Comparison of ENCODE assay signal across 9 cellular contexts in the genomic region with DNA sequence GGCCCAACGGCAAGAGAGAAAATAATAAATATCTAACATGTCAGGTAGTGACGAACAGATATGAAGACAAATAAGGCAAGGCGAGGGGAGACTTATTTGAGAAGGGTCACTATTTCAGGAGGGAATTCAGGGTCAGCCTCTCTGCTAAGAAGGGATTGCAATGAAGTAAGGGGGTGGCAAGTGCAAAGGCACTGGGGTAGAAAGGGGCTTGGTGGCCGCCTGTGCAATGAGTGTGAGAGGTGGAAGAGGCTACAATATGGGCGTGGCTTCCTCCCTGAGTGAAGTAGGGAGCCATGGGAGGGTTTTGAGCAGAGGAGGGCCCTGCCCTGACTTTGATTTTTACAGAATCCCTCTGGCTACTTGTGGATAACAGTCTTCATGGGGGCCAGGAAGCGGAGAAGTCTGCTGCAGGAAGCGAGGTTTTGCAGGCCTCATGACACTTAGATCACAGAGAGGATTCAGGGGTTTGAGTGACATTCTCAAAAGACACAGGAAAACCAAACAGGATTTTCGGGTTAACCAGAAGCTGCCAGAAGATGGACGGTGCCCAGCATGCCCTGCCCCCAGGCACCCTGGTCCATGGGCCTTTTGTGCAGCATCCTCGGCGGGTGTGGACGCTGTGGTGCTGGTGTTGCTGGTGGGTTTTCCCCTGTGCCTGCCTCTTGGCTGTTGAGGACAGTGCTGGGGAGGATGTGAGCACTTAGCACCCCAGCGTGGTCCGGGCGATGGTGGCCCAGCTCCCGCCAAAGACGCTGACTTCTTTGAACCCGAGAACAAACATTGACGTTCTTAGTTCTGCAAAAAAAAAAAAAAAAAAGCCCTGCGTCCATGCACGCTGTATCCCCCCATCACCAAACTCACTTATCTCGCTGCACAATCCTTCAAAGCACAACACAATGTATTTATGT.
DNase-seq lines count a peak whose midpoint lies in the region; ATAC-seq lines count a peak whose summit lies in the region.
"Had no signal": no experiment of that assay in that cellular context is flagged by ENCODE, and none has a peak within 500 bp of the region (broad histone marks: within the 10 kb centered on the region; RNA-seq: fewer than 3 reads in every experiment).

No MANE protein-coding gene starts in this region.

- no peak overlapping the region for H3K4me3 Mint-ChIP-seq in stimulated activated memory B cell treated with anti-CD40 and anti-IgM and Interleukin-4, amounts not matched to agents 10 μg/mL and 1 μg/mL and 100 μg/mL, for 72 hours

- DNase-seq in NK-92 treated with Interleukin-12 subunit alpha and Interleukin-12 subunit beta, amount 100 ng/mL, for 24 hours (lab: John Stamatoyannopoulos, UW): peak; percentile 96
- peak; percentile 34 for DNase-seq in activated CD8-positive, alpha-beta memory T cell treated with anti-CD3 and anti-CD28 coated beads, Interleukin-2, amount 50 U/mL, for 24 hours (ENCODE audit: extremely low read depth)
- DNase-seq in iPS-NIHi11 (ENCODE audit: low spot score): no peak
- no peak for DNase-seq in HK-2 (ENCODE audit: unreplicated experiment)
- no peak for DNase-seq in NCI-H2081 (lab: John Stamatoyannopoulos, UW)
- no peak for DNase-seq in kidney tubule cell (ENCODE audit: low spot score)

- H3K4me1 Mint-ChIP-seq in stimulated activated memory B cell treated with anti-CD40 and anti-IgM and Interleukin-4, amounts not matched to agents 10 μg/mL and 1 μg/mL and 100 μg/mL, for 72 hours: peaks cover 25% of the 10 kb centered on the region

- H3K27ac Mint-ChIP-seq in stimulated activated memory B cell treated with anti-CD40 and anti-IgM and Interleukin-4, amounts not matched to agents 10 μg/mL and 1 μg/mL and 100 μg/mL, for 72 hours: no peak overlapping the region
- H3K27ac Mint-ChIP-seq: progenitor cell of endocrine pancreas had no signal

- peaks cover 5% of the 10 kb centered on the region for H3K36me3 Mint-ChIP-seq in stimulated activated memory B cell treated with anti-CD40 and anti-IgM and Interleukin-4, amounts not matched to agents 10 μg/mL and 1 μg/mL and 100 μg/mL, for 72 hours

- peaks cover 63% of the 10 kb centered on the region for H3K27me3 Mint-ChIP-seq in stimulated activated memory B cell treated with anti-CD40 and anti-IgM and Interleukin-4, amounts not matched to agents 10 μg/mL and 1 μg/mL and 100 μg/mL, for 72 hours

- peak; percentile 13 for ATAC-seq in esophagus mucosa
- ATAC-seq in stimulated activated memory B cell treated with anti-CD40 and anti-IgM and Interleukin-4, amounts not matched to agents 10 μg/mL and 1 μg/mL and 100 μg/mL, for 72 hours: peak; percentile 69

- no peaks in the 10 kb centered on the region for H3K9me3 Mint-ChIP-seq in stimulated activated memory B cell treated with anti-CD40 and anti-IgM and Interleukin-4, amounts not matched to agents 10 μg/mL and 1 μg/mL and 100 μg/mL, for 72 hours

Comparison
In these comparisons a context has a peak if more than half of its experiments do, and no peak if none do; other contexts are left out.
1. DNase-seq: peak in NK-92 treated with Interleukin-12 subunit alpha and Interleukin-12 subunit beta, amount 100 ng/mL, for 24 hours (single experiment) and activated CD8-positive, alpha-beta memory T cell treated with anti-CD3 and anti-CD28 coated beads, Interleukin-2, amount 50 U/mL, for 24 hours (single experiment); none in iPS-NIHi11 (single experiment), HK-2 (single experiment), NCI-H2081 (0 of 2) and kidney tubule cell (single experiment).